In the genomic region with DNA sequence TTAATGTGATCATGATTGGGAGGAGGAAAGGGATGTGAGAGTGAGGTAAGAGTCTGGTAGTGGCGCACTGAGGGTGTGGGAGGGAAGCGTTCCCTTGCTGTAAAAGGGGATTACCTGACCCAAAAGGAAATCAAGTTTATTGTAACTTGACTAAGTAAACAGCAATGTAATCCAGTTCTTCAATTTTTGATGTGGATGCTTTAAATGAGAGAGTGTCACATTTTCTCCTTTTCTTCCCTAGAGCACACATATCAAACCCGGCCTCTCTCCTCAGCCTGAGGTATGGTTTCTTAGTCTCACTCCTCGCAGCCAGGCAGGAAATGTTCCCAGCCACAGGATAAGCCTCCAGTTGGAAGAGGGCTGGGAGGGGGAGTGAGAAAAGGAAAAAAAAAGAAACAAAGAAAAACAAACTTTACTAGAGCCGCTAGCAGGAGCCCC, we compare ENCODE assay signal across 1 cellular context.
TF ChIP-seq lines count a peak whose summit lies in the region.

No MANE protein-coding gene starts in this region.

TF ChIP-seq in GM23338, 12 proteins besides CTCF, POLR2A, EP300 and RAD21 (continued from another document):
- TF ChIP-seq, protein P1, sequence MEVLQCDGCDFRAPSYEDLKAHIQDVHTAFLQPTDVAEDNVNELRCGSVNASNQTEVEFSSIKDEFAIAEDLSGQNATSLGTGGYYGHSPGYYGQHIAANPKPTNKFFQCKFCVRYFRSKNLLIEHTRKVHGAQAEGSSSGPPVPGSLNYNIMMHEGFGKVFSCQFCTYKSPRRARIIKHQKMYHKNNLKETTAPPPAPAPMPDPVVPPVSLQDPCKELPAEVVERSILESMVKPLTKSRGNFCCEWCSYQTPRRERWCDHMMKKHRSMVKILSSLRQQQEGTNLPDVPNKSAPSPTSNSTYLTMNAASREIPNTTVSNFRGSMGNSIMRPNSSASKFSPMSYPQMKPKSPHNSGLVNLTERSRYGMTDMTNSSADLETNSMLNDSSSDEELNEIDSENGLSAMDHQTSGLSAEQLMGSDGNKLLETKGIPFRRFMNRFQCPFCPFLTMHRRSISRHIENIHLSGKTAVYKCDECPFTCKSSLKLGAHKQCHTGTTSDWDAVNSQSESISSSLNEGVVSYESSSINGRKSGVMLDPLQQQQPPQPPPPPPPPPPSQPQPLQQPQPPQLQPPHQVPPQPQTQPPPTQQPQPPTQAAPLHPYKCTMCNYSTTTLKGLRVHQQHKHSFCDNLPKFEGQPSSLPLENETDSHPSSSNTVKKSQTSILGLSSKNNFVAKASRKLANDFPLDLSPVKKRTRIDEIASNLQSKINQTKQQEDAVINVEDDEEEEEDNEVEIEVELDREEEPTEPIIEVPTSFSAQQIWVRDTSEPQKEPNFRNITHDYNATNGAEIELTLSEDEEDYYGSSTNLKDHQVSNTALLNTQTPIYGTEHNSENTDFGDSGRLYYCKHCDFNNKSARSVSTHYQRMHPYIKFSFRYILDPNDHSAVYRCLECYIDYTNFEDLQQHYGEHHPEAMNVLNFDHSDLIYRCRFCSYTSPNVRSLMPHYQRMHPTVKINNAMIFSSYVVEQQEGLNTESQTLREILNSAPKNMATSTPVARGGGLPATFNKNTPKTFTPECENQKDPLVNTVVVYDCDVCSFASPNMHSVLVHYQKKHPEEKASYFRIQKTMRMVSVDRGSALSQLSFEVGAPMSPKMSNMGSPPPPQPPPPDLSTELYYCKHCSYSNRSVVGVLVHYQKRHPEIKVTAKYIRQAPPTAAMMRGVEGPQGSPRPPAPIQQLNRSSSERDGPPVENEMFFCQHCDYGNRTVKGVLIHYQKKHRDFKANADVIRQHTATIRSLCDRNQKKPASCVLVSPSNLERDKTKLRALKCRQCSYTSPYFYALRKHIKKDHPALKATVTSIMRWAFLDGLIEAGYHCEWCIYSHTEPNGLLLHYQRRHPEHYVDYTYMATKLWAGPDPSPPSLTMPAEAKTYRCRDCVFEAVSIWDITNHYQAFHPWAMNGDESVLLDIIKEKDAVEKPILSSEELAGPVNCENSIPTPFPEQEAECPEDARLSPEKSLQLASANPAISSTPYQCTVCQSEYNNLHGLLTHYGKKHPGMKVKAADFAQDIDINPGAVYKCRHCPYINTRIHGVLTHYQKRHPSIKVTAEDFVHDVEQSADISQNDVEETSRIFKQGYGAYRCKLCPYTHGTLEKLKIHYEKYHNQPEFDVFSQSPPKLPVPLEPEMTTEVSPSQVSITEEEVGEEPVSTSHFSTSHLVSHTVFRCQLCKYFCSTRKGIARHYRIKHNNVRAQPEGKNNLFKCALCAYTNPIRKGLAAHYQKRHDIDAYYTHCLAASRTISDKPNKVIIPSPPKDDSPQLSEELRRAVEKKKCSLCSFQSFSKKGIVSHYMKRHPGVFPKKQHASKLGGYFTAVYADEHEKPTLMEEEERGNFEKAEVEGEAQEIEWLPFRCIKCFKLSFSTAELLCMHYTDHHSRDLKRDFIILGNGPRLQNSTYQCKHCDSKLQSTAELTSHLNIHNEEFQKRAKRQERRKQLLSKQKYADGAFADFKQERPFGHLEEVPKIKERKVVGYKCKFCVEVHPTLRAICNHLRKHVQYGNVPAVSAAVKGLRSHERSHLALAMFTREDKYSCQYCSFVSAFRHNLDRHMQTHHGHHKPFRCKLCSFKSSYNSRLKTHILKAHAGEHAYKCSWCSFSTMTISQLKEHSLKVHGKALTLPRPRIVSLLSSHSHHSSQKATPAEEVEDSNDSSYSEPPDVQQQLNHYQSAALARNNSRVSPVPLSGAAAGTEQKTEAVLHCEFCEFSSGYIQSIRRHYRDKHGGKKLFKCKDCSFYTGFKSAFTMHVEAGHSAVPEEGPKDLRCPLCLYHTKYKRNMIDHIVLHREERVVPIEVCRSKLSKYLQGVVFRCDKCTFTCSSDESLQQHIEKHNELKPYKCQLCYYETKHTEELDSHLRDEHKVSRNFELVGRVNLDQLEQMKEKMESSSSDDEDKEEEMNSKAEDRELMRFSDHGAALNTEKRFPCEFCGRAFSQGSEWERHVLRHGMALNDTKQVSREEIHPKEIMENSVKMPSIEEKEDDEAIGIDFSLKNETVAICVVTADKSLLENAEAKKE (CRISPR knock-in tag; IDR thresholded peaks at IDR 0.05) = no peak
- TF ChIP-seq ETS1 (IDR thresholded peaks at IDR 0.05) = no peak
- TF ChIP-seq JUNB (IDR thresholded peaks at IDR 0.05; ENCODE audit: unreplicated experiment) = no peak
